28 cellular contexts compared by ENCODE assay signal in genomic region chr11:57481315-57481714, GRCh38. TPM values are rescaled to one million over a fixed set of nuclear protein-coding genes. Genes with fewer than 3 reads are reported as not detected.
"Had no signal": no experiment of that assay in that cellular context is flagged by ENCODE, and none has a peak within 500 bp of the region (broad histone marks: within the 10 kb centered on the region; RNA-seq: fewer than 3 reads in every experiment).

No MANE protein-coding gene starts in this region.

- H3K4me3 ChIP-seq: body of pancreas, hepatocyte, lower lobe of right lung, skin epidermis, tibial artery had no signal

- H3K79me2 ChIP-seq: hepatocyte had no signal

- H3K4me3 Mint-ChIP-seq: activated CD4-positive, alpha-beta memory T cell treated with anti-CD3 and anti-CD28 coated beads for 36 hours; immature natural killer cell; natural killer cell had no signal

- DNase-seq: activated CD4-positive, alpha-beta memory T cell treated with anti-CD3 and anti-CD28 coated beads for 36 hours; activated CD4-positive, alpha-beta T cell treated with anti-CD3 and anti-CD28 coated beads for 4 hours; activated CD4-positive, CD25-positive, alpha-beta regulatory T cell; activated effector memory CD4-positive, alpha-beta T cell treated with anti-CD3 and anti-CD28 coated beads, Interleukin-2, amount 50 U/mL, for 16 hours; activated naive CD4-positive, alpha-beta T cell treated with anti-CD3 and anti-CD28 coated beads, Interleukin-2, amount 50 U/mL, for 16 hours; activated T-cell treated with anti-CD3 and anti-CD28 coated beads, Interleukin-2, amount 50 U/mL, for 72 hours; anterior cingulate cortex; body of pancreas; foreskin keratinocyte; immature natural killer cell; lower lobe of right lung; natural killer cell; nucleus accumbens; right cardiac atrium; stimulated activated CD4-positive, alpha-beta T cell treated with anti-CD3 and anti-CD28 coated beads, Interleukin-1b, Interleukin-23, amount 100 ng/mL, for 48 hours; stimulated activated naive CD8-positive, alpha-beta T cell treated with anti-CD3 and anti-CD28 coated beads, Interleukin-15, amount 100 ng/mL, for 72 hours; T-cell; T1000; tibial artery had no signal

- ATAC-seq: activated T-cell treated with anti-CD3 and anti-CD28 coated beads, Interleukin-2, amount 50 U/mL, for 72 hours; body of pancreas; foreskin keratinocyte; lower lobe of right lung; natural killer cell; right cardiac atrium; stimulated activated naive CD8-positive, alpha-beta T cell treated with anti-CD3 and anti-CD28 coated beads, Interleukin-15, amount 100 ng/mL, for 72 hours; T-cell had no signal

- H3K27ac Mint-ChIP-seq: activated CD4-positive, alpha-beta memory T cell treated with anti-CD3 and anti-CD28 coated beads for 36 hours; activated T-cell treated with anti-CD3 and anti-CD28 coated beads, Interleukin-2, amount 50 U/mL, for 72 hours; immature natural killer cell; natural killer cell; stimulated activated naive CD8-positive, alpha-beta T cell treated with anti-CD3 and anti-CD28 coated beads, Interleukin-15, amount 100 ng/mL, for 72 hours; T-cell had no signal

- H3K36me3 Mint-ChIP-seq: natural killer cell had no signal

- H3K27me3 ChIP-seq: body of pancreas had no signal

- H3K9me3 ChIP-seq: body of pancreas, lower lobe of right lung, tibial artery had no signal

- H3K27ac ChIP-seq: foreskin keratinocyte, hepatocyte, lower lobe of right lung, skin epidermis, tibial artery had no signal

- H2AFZ ChIP-seq: hepatocyte had no signal

- H3K9me3 Mint-ChIP-seq: activated CD4-positive, alpha-beta memory T cell treated with anti-CD3 and anti-CD28 coated beads for 36 hours; activated T-cell treated with anti-CD3 and anti-CD28 coated beads, Interleukin-2, amount 50 U/mL, for 72 hours; immature natural killer cell; natural killer cell; stimulated activated naive CD8-positive, alpha-beta T cell treated with anti-CD3 and anti-CD28 coated beads, Interleukin-15, amount 100 ng/mL, for 72 hours; T-cell had no signal

- H3K4me1 ChIP-seq: foreskin keratinocyte had no signal

RNA-seq across cellular contexts. Expression of gene SMTNL1, which starts 56.1 kb away (rescaled TPM):
- total RNA-seq: activated CD4-positive, alpha-beta memory T cell treated with anti-CD3 and anti-CD28 coated beads for 36 hours; activated T-cell treated with anti-CD3 and anti-CD28 coated beads, Interleukin-2, amount 50 U/mL, for 72 hours; body of pancreas; cardiac septum; chondrocyte; foreskin keratinocyte; glomerular endothelial cell; hepatocyte; kidney epithelial cell; left lobe of liver; lower lobe of right lung; mesenteric fat pad; natural killer cell; posterior vena cava; right cardiac atrium; T-cell had no signal
